In genomic region chr3:17725844-17726243, GRCh38 we compare ENCODE assay signal across 3 cellular contexts.
TF ChIP-seq lines count a peak whose summit lies in the region.
"Not testable (repeated sequence)": the region's sequence is repeated elsewhere in the genome, so short reads cannot be mapped to it uniquely, and the experiment has no call there.

No MANE protein-coding gene starts in this region.

TF ChIP-seq in HEK293, 187 proteins besides CTCF, POLR2A, EP300 and RAD21:
- TF ChIP-seq ATF2 (tag by site-specific recombination; IDR thresholded peaks at IDR 0.05; ENCODE audit: low read depth) (0 out of 2 replicates have a peak, but pooled peaks have one; percentile 37), ZNF146 (tag by site-specific recombination; IDR thresholded peaks at IDR 0.05) (peak; percentile 57)

TF ChIP-seq in K562, 482 proteins besides CTCF, POLR2A, EP300 and RAD21 (continued from another document):
- TF ChIP-seq ZNF146 (CRISPR knock-in tag; IDR thresholded peaks at IDR 0.05; ENCODE audit: unreplicated experiment), result peak; percentile 56

TF ChIP-seq in HepG2, 621 proteins besides CTCF, POLR2A, EP300 and RAD21:
- TF ChIP-seq ATF7 (IDR thresholded peaks at IDR 0.05), result peak; percentile 59; the same call in 1 of the 2 replicates
- TF ChIP-seq ATF7 (CRISPR knock-in tag; IDR thresholded peaks at IDR 0.05), result not testable (repeated sequence)
